Comparison of ENCODE assay signal across 8 cellular contexts in genomic region chr2:177552414-177553175, GRCh38.
DNase-seq lines count a peak whose midpoint lies in the region; ATAC-seq and TF ChIP-seq lines count a peak whose summit lies in the region.

No MANE protein-coding gene starts in this region.

- peaks cover 7% of the 10 kb centered on the region for H3K4me1 Mint-ChIP-seq in activated naive CD8-positive, alpha-beta T cell treated with anti-CD3 and anti-CD28 coated beads, Interleukin-2, amount 10 ng/mL, durations not matched to agents 7 days and 5 days
- H3K4me1 Mint-ChIP-seq in osteocyte (ENCODE audit: unreplicated experiment), result peaks cover 7% of the 10 kb centered on the region

- intact Hi-C loops in Right ventricle myocardium inferior (cut with DNase I), result loop anchor here (5.0 kb wide), 2 partner anchors 50 to 65 kb away; a partner anchor contains a TSS

- no peaks in the 10 kb centered on the region for H3K9me3 Mint-ChIP-seq in activated naive CD8-positive, alpha-beta T cell treated with anti-CD3 and anti-CD28 coated beads, Interleukin-2, amount 10 ng/mL, durations not matched to agents 7 days and 5 days
- H3K9me3 Mint-ChIP-seq in osteocyte (ENCODE audit: unreplicated experiment), result no peaks in the 10 kb centered on the region

- no peaks in the 10 kb centered on the region for H3K27me3 ChIP-seq in thoracic aorta (replicated peaks; ENCODE audit: insufficient read depth)

- H3K9me3 ChIP-seq in thoracic aorta, result no peaks in the 10 kb centered on the region

- DNase-seq in GM12864 (ENCODE audit: low read depth), result peak; percentile 85
- peak; percentile 86 for DNase-seq in NCI-H1105 (lab: John Stamatoyannopoulos, UW)
- DNase-seq in SKM-1 treated with dmso at 0.1 percent for 144 hours (lab: John Stamatoyannopoulos, UW; ENCODE audit: unreplicated experiment), result peak; percentile 75
- peak; percentile 91 for DNase-seq in activated naive CD8-positive, alpha-beta T cell treated with anti-CD3 and anti-CD28 coated beads, Interleukin-2, amount 10 ng/mL, durations not matched to agents 7 days and 5 days
- peak; percentile 95 for DNase-seq in Right ventricle myocardium inferior (ENCODE audit: missing footprints)
- DNase-seq in osteocyte (ENCODE audit: extremely low spot score, unreplicated experiment), result peak; percentile 94
- peak; percentile 62 for DNase-seq in thoracic aorta (ENCODE audit: low spot score)

- POLR2A ChIA-PET in activated naive CD8-positive, alpha-beta T cell treated with anti-CD3 and anti-CD28 coated beads, Interleukin-2, amount 10 ng/mL, durations not matched to agents 7 days and 5 days (lab: Charles Lee), result interaction anchor here (0.5 to 1.5 kb wide), 4 partner anchors 38 to 388 kb away, joined by 3 to 4 read pairs (median 4); partner anchors contain the start of gene NFE2L2

- peak overlapping the region; percentile 89 to 92 for H3K27ac ChIP-seq in thoracic aorta

- H3K36me3 ChIP-seq in thoracic aorta, result no peaks in the 10 kb centered on the region

- TF ChIP-seq CTCF in GM12864 (IDR thresholded peaks at IDR 0.05; ENCODE audit: low read depth, low read length, missing control alignments) (no peak), osteocyte (IDR thresholded peaks at IDR 0.05) (no peak), thoracic aorta (IDR thresholded peaks at IDR 0.05) (no peak)

- H3K36me3 Mint-ChIP-seq in activated naive CD8-positive, alpha-beta T cell treated with anti-CD3 and anti-CD28 coated beads, Interleukin-2, amount 10 ng/mL, durations not matched to agents 7 days and 5 days, result no peaks in the 10 kb centered on the region
- no peaks in the 10 kb centered on the region for H3K36me3 Mint-ChIP-seq in osteocyte (ENCODE audit: unreplicated experiment)

- H3K4me3 ChIP-seq in GM12864 (ENCODE audit: low read depth, low read length), result peak overlapping the region; percentile 86
- peak overlapping the region; percentile 79 for H3K4me3 ChIP-seq in thoracic aorta

- H3K4me3 Mint-ChIP-seq in activated naive CD8-positive, alpha-beta T cell treated with anti-CD3 and anti-CD28 coated beads, Interleukin-2, amount 10 ng/mL, durations not matched to agents 7 days and 5 days, result peak overlapping the region; percentile 96
- peak overlapping the region; percentile 93 for H3K4me3 Mint-ChIP-seq in osteocyte (ENCODE audit: unreplicated experiment)

- ATAC-seq in HG02642 (IDR thresholded peaks at IDR 0.05; ENCODE audit: poor library complexity, unreplicated experiment) (peak; percentile 95), Right ventricle myocardium inferior (peak; percentile 97), thoracic aorta (ENCODE audit: insufficient number of reproducible peaks, low FRiP score, low read depth) (peak; percentile 94)
- ATAC-seq in activated naive CD8-positive, alpha-beta T cell treated with anti-CD3 and anti-CD28 coated beads, Interleukin-2, amount 10 ng/mL, durations not matched to agents 7 days and 5 days (ENCODE audit: low read depth), result peak; percentile 93

- H3K4me1 ChIP-seq in thoracic aorta (ENCODE audit: control insufficient read depth in 1 of 2, low read depth in 2 of 2), result peaks cover 0 to 9% of the 10 kb centered on the region in 2 donors

- peak overlapping the region; percentile 98 for H3K27ac Mint-ChIP-seq in activated naive CD8-positive, alpha-beta T cell treated with anti-CD3 and anti-CD28 coated beads, Interleukin-2, amount 10 ng/mL, durations not matched to agents 7 days and 5 days
- H3K27ac Mint-ChIP-seq in osteocyte (ENCODE audit: unreplicated experiment), result peak overlapping the region; percentile 99

- H3K27me3 Mint-ChIP-seq in activated naive CD8-positive, alpha-beta T cell treated with anti-CD3 and anti-CD28 coated beads, Interleukin-2, amount 10 ng/mL, durations not matched to agents 7 days and 5 days, result peaks cover 4% of the 10 kb centered on the region
- peaks cover 4% of the 10 kb centered on the region for H3K27me3 Mint-ChIP-seq in osteocyte (ENCODE audit: unreplicated experiment)

Comparison
In these comparisons a context has a peak if more than half of its experiments do, and no peak if none do; other contexts are left out.
1. Peak in every context shown above with its lines: DNase-seq, ATAC-seq, H3K4me3 ChIP-seq and H3K27ac ChIP-seq.